In the genomic region with DNA sequence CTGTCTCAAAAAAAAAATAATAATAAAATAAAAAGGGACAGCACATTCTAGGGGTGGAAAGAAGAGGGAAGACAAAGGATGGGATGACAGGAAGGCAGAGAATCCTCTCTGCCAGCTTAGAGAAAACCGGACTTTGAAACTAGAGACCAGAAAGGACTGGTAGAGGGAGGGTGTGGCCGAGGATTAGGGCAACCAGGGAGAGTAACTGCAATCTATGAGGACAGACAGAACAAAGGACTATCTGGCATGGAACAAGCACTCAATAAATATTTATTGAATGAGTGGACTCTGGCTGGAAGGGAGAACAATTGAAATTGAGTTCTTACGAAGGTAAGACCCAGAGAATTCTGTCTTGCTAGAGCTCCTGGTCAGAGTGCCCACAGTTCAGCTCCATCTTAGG, we compare ENCODE assay signal across 8 cellular contexts. TPM values are rescaled to one million over a fixed set of nuclear protein-coding genes. Genes with fewer than 3 reads are reported as not detected.
DNase-seq lines count a peak whose midpoint lies in the region; ATAC-seq and TF ChIP-seq lines count a peak whose summit lies in the region.

No MANE protein-coding gene starts in this region.

- no peak overlapping the region for H3K4me3 ChIP-seq in CD8-positive, alpha-beta T cell (ENCODE audit: low read depth, low read length)
- peak overlapping the region; percentile 96 for H3K4me3 ChIP-seq in MM.1S (ENCODE audit: low read length)

- intact Hi-C loops in CD8-positive, alpha-beta T cell (cut with DNase I, micrococcal nuclease) = loop anchor here in 1 of 2 experiments (5.0 kb wide), 1 partner anchor 99 kb away; no protein-coding TSS in a partner anchor

- no peak overlapping the region for H3K27ac ChIP-seq in CD8-positive, alpha-beta T cell (ENCODE audit: low read depth, low read length)
- H3K27ac ChIP-seq in MM.1S (ENCODE audit: low read length) = no peak overlapping the region

- peaks cover 56% of the 10 kb centered on the region for H3K4me1 Mint-ChIP-seq in CD8-positive, alpha-beta T cell (ENCODE audit: low read depth)
- peaks cover 54 to 68% of the 10 kb centered on the region in 2 donors for H3K4me1 Mint-ChIP-seq in effector memory CD8-positive, alpha-beta T cell (ENCODE audit: low read depth in 2 of 2)
- H3K4me1 Mint-ChIP-seq in neural crest cell = peaks cover 37% of the 10 kb centered on the region

- ATAC-seq in CD8-positive, alpha-beta T cell = no peak
- ATAC-seq in effector memory CD8-positive, alpha-beta T cell (replicated peaks) = no peak
- no peak for ATAC-seq in GM21447 (IDR thresholded peaks at IDR 0.05; ENCODE audit: unreplicated experiment)

- no peak overlapping the region for H3K27ac Mint-ChIP-seq in CD8-positive, alpha-beta T cell
- H3K27ac Mint-ChIP-seq in effector memory CD8-positive, alpha-beta T cell = no peak overlapping the region
- peak overlapping the region; percentile 76 for H3K27ac Mint-ChIP-seq in neural crest cell (ENCODE audit: unreplicated experiment)

- H3K9ac ChIP-seq in MM.1S (ENCODE audit: low read length) = no peak overlapping the region

- peak overlapping the region; percentile 97 for H3K4me2 ChIP-seq in MM.1S (ENCODE audit: low read depth, low read length)

- no peaks in the 10 kb centered on the region for H3K27me3 ChIP-seq in CD8-positive, alpha-beta T cell (ENCODE audit: insufficient read depth, low read length)
- H3K27me3 ChIP-seq in MM.1S (replicated peaks; ENCODE audit: insufficient read depth, low read length) = no peaks in the 10 kb centered on the region

- no peaks in the 10 kb centered on the region for H3K9me3 ChIP-seq in CD8-positive, alpha-beta T cell (ENCODE audit: low read length)
- no peaks in the 10 kb centered on the region for H3K9me3 ChIP-seq in MM.1S (replicated peaks; ENCODE audit: insufficient read depth, low read length)

- peaks cover 77% of the 10 kb centered on the region for H3K79me2 ChIP-seq in MM.1S (ENCODE audit: low read length)

- DNase-seq in CD8-positive, alpha-beta T cell = peak in 1 of 7 experiments; percentile 4
- DNase-seq in MM.1S = no peak
- DNase-seq in effector memory CD8-positive, alpha-beta T cell = no peak
- no peak for DNase-seq in neural crest cell (ENCODE audit: low read depth, low spot score)
- no peak for DNase-seq in NCI-H2171 treated with DMSO at 0.1 percent for 48 hours (lab: John Stamatoyannopoulos, UW)
- no peak for DNase-seq in NCI-H2029 treated with DMSO at 0.1 percent for 48 hours (lab: John Stamatoyannopoulos, UW)
- no peak for DNase-seq in NCI-H345 treated with DMSO at 0.1 percent for 48 hours (lab: John Stamatoyannopoulos, UW; ENCODE audit: unreplicated experiment)

- H3F3A ChIP-seq in MM.1S (ENCODE audit: insufficient read depth, low read length) = peaks cover 14% of the 10 kb centered on the region

- H3K4me3 Mint-ChIP-seq in CD8-positive, alpha-beta T cell = peak overlapping the region; percentile 88
- peak overlapping the region; percentile 96 to 98 for H3K4me3 Mint-ChIP-seq in effector memory CD8-positive, alpha-beta T cell
- H3K4me3 Mint-ChIP-seq in neural crest cell = peak overlapping the region; percentile 95

- TF ChIP-seq CTCF in CD8-positive, alpha-beta T cell (IDR thresholded peaks at IDR 0.05) = no peak
- no peak for TF ChIP-seq CTCF in MM.1S (IDR thresholded peaks at IDR 0.05; ENCODE audit: low read length)
- no peak for TF ChIP-seq CTCF in neural crest cell (conservative IDR thresholded peaks at IDR 0.05)

- H3K36me3 Mint-ChIP-seq in CD8-positive, alpha-beta T cell = peaks cover 52% of the 10 kb centered on the region
- peaks cover 27% of the 10 kb centered on the region for H3K36me3 Mint-ChIP-seq in effector memory CD8-positive, alpha-beta T cell (ENCODE audit: insufficient read depth)
- peaks cover 18% of the 10 kb centered on the region for H3K36me3 Mint-ChIP-seq in neural crest cell (ENCODE audit: low read depth)

- POLR2A ChIA-PET in CD8-positive, alpha-beta T cell (lab: Charles Lee) = interaction anchor here (1.3 to 5.0 kb wide), 2 partner anchors 10 to 15 kb away, joined by 3 to 38 read pairs; a partner anchor contains a TSS

- H2AFZ ChIP-seq in MM.1S (ENCODE audit: low read length) = no peak overlapping the region

- peaks cover 11% of the 10 kb centered on the region for H4K20me1 ChIP-seq in MM.1S (ENCODE audit: insufficient read depth, low read length)

- no peaks in the 10 kb centered on the region for H3K9me3 Mint-ChIP-seq in CD8-positive, alpha-beta T cell
- no peaks in the 10 kb centered on the region for H3K9me3 Mint-ChIP-seq in effector memory CD8-positive, alpha-beta T cell
- no peaks in the 10 kb centered on the region for H3K9me3 Mint-ChIP-seq in neural crest cell

- H3K9me2 ChIP-seq in MM.1S (replicated peaks; ENCODE audit: insufficient read depth, low read length) = no peaks in the 10 kb centered on the region

- peaks cover 51% of the 10 kb centered on the region for H3K4me1 ChIP-seq in CD8-positive, alpha-beta T cell (ENCODE audit: insufficient read depth, low read length)
- peaks cover 20% of the 10 kb centered on the region for H3K4me1 ChIP-seq in MM.1S (ENCODE audit: low read length)

- H3K36me3 ChIP-seq in CD8-positive, alpha-beta T cell (ENCODE audit: insufficient read depth, low read length) = peaks cover 9% of the 10 kb centered on the region
- H3K36me3 ChIP-seq in MM.1S (replicated peaks; ENCODE audit: insufficient read depth, low read length) = 0 out of 2 replicates have a peak, but pooled peaks cover 5% of the 10 kb centered on the region

- CTCF ChIA-PET in CD8-positive, alpha-beta T cell (lab: Charles Lee) = interaction anchor here (0.7 to 4.5 kb wide), 9 partner anchors 8 to 135 kb away, joined by 3 to 33 read pairs (median 4); a partner anchor contains a TSS

- H3K27me3 Mint-ChIP-seq in CD8-positive, alpha-beta T cell (ENCODE audit: low read depth) = no peaks in the 10 kb centered on the region
- no peaks in the 10 kb centered on the region for H3K27me3 Mint-ChIP-seq in effector memory CD8-positive, alpha-beta T cell
- H3K27me3 Mint-ChIP-seq in neural crest cell (ENCODE audit: low read depth) = no peaks in the 10 kb centered on the region

RNA-seq across cellular contexts. Expression of a gene that starts 2.4 kb away (rescaled TPM):
- total RNA-seq in CD8-positive, alpha-beta T cell = 10 to 100 TPM; 14.1 to 14.3 TPM
- 84.9 and 95.9 TPM in 2 replicates for total RNA-seq in neural crest cell

RNA-seq across cellular contexts. Expression of a gene that starts 2.5 kb away (rescaled TPM):
- total RNA-seq in CD8-positive, alpha-beta T cell = 10 to 100 TPM in 1 of 2 experiments, 1 to 10 TPM in 1; 9.6 to 10.4 TPM
- 34.7 and 34.9 TPM in 2 replicates for total RNA-seq in neural crest cell

RNA-seq across cellular contexts. Expression of a gene that starts 7.5 kb away (rescaled TPM):
- total RNA-seq in CD8-positive, alpha-beta T cell = not detected
- not detected in 2 replicates for total RNA-seq in neural crest cell

RNA-seq across cellular contexts. Expression of a gene that starts 14.1 kb away (rescaled TPM):
- total RNA-seq in CD8-positive, alpha-beta T cell = 10 to 100 TPM; 13.1 to 14.2 TPM
- 35.3 and 35.9 TPM in 2 replicates for total RNA-seq in neural crest cell

RNA-seq across cellular contexts. Expression of a gene that starts 14.6 kb away (rescaled TPM):
- total RNA-seq in CD8-positive, alpha-beta T cell = 100 to 1,000 TPM; 128 to 129 TPM
- total RNA-seq in neural crest cell = 123 and 141 TPM in 2 replicates
